14 cellular contexts compared by ENCODE assay signal in the genomic region with DNA sequence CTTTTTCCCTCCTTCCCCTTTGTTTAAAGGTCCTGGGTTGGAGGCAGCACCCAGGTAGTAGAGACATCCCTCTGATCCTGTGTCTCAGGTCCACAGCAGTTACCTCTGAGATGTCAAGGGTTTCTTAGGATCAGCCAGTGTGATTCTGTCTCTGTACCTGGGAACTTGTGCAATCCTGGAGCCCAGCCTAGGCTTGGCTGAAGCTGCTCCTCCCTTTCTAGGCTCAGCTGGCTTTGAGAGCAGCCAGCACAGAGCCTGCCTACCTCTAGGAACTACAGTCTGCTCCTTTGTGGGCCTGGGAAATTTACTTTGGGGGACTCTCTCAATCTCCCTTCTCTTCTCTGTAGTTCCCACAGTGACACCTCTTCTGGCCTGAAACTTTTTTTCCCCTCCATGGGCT.
"Had no signal": no experiment of that assay in that cellular context is flagged by ENCODE, and none has a peak within 500 bp of the region (broad histone marks: within the 10 kb centered on the region; RNA-seq: fewer than 3 reads in every experiment).

No MANE protein-coding gene starts in this region.

- ATAC-seq: foreskin keratinocyte, lower lobe of right lung had no signal

- DNase-seq: dermis blood vessel endothelial cell; foreskin keratinocyte; hippocampal formation; lower lobe of right lung; midbrain; sigmoid colon; stimulated activated CD4-positive, alpha-beta T cell treated with anti-CD3 and anti-CD28 coated beads, Interleukin-12 subunit alpha, Interleukin-12 subunit beta, amount 100 ng/mL, for 4 hours; stimulated activated naive CD4-positive, alpha-beta T cell; stomach; substantia nigra; trophoblast cell had no signal

- H3K9me3 ChIP-seq: lower lobe of right lung, prostate gland, sigmoid colon had no signal

- H3K4me1 ChIP-seq: foreskin keratinocyte, lower lobe of right lung, parathyroid adenoma, prostate gland, sigmoid colon, stomach had no signal

- H3K27ac ChIP-seq: foreskin keratinocyte, lower lobe of right lung, parathyroid adenoma, prostate gland, sigmoid colon, skin epidermis, stomach had no signal

- H2AFZ ChIP-seq: parathyroid adenoma had no signal

- H3K4me3 ChIP-seq: lower lobe of right lung, prostate gland, sigmoid colon, skin epidermis, stomach had no signal

- H3K27me3 ChIP-seq: foreskin keratinocyte, sigmoid colon, stomach had no signal

- H3K79me2 ChIP-seq: parathyroid adenoma had no signal

- H3K36me3 ChIP-seq: lower lobe of right lung, prostate gland, sigmoid colon, stomach had no signal

- H3K9ac ChIP-seq: parathyroid adenoma had no signal
